Comparison of ENCODE assay signal across 27 cellular contexts in genomic region chr10:86691333-86692022, GRCh38. TPM values are rescaled to one million over a fixed set of nuclear protein-coding genes. Genes with fewer than 3 reads are reported as not detected.
"Had no signal": no experiment of that assay in that cellular context is flagged by ENCODE, and none has a peak within 500 bp of the region (broad histone marks: within the 10 kb centered on the region; RNA-seq: fewer than 3 reads in every experiment).

No MANE protein-coding gene starts in this region.

- H3K27ac Mint-ChIP-seq: activated CD8-positive, alpha-beta T cell treated with anti-CD3 and anti-CD28 coated beads, Interleukin-2, amount 10 ng/mL, durations not matched to agents 7 days and 5 days; activated naive CD4-positive, alpha-beta T cell treated with anti-CD3 and anti-CD28 coated beads, Interleukin-2, amount 50 U/mL, for 72 hours; activated T-helper 17 cell treated with anti-CD3 and anti-CD28 coated beads, Interleukin-2, amount 50 U/mL, for 72 hours; natural killer cell; stimulated activated memory B cell treated with anti-CD40 and anti-IgM and Interleukin-4, amounts not matched to agents 10 μg/mL and 1 μg/mL and 100 μg/mL, for 72 hours; type B pancreatic cell had no signal

- H3K27me3 ChIP-seq: pancreas, right lobe of liver, stomach, vagina had no signal

- H3K27ac ChIP-seq: pancreas, right lobe of liver, stomach, vagina had no signal

- H3K9me3 ChIP-seq: pancreas, right lobe of liver, stomach, vagina had no signal

- H3K36me3 Mint-ChIP-seq: activated naive CD4-positive, alpha-beta T cell treated with anti-CD3 and anti-CD28 coated beads, Interleukin-2, amount 50 U/mL, for 72 hours; natural killer cell; stimulated activated memory B cell treated with anti-CD40 and anti-IgM and Interleukin-4, amounts not matched to agents 10 μg/mL and 1 μg/mL and 100 μg/mL, for 72 hours; type B pancreatic cell had no signal

- H3K4me1 ChIP-seq: pancreas had no signal

- H3K4me2 ChIP-seq: smooth muscle cell had no signal

- H3K27me3 Mint-ChIP-seq: activated T-helper 17 cell treated with anti-CD3 and anti-CD28 coated beads, Interleukin-2, amount 50 U/mL, for 72 hours had no signal

- ATAC-seq: activated CD8-positive, alpha-beta T cell treated with anti-CD3 and anti-CD28 coated beads, Interleukin-2, amount 10 ng/mL, durations not matched to agents 7 days and 5 days; activated naive CD4-positive, alpha-beta T cell treated with anti-CD3 and anti-CD28 coated beads, Interleukin-2, amount 50 U/mL, for 72 hours; activated T-helper 17 cell treated with anti-CD3 and anti-CD28 coated beads, Interleukin-2, amount 50 U/mL, for 72 hours; natural killer cell; pancreas; right lobe of liver; stimulated activated memory B cell treated with anti-CD40 and anti-IgM and Interleukin-4, amounts not matched to agents 10 μg/mL and 1 μg/mL and 100 μg/mL, for 72 hours had no signal

- H3K9me3 Mint-ChIP-seq: activated naive CD4-positive, alpha-beta T cell treated with anti-CD3 and anti-CD28 coated beads, Interleukin-2, amount 50 U/mL, for 72 hours; activated T-helper 17 cell treated with anti-CD3 and anti-CD28 coated beads, Interleukin-2, amount 50 U/mL, for 72 hours; natural killer cell; stimulated activated memory B cell treated with anti-CD40 and anti-IgM and Interleukin-4, amounts not matched to agents 10 μg/mL and 1 μg/mL and 100 μg/mL, for 72 hours; type B pancreatic cell had no signal

- DNase-seq: activated CD4-positive, alpha-beta T cell treated with anti-CD3 and anti-CD28 coated beads, Interleukin-2, amount 50 U/mL, for 1 hour; activated CD4-positive, CD25-positive, alpha-beta regulatory T cell treated with anti-CD3 and anti-CD28 coated beads, Interleukin-2, amount 50 U/mL, for 72 hours; activated CD8-positive, alpha-beta T cell treated with anti-CD3 and anti-CD28 coated beads, Interleukin-2, amount 10 ng/mL, durations not matched to agents 7 days and 5 days; activated T-cell treated with anti-CD3 and anti-CD28 coated beads, Interleukin-2, amount 50 U/mL, for 1 hour; foreskin fibroblast; natural killer cell; right lobe of liver; stimulated activated CD4-positive, alpha-beta T cell treated with anti-CD3 and anti-CD28 coated beads, Interleukin-15, amount 100 ng/mL, for 24 hours; stomach; T-helper 9 cell had no signal

- H3K4me1 Mint-ChIP-seq: activated T-helper 17 cell treated with anti-CD3 and anti-CD28 coated beads, Interleukin-2, amount 50 U/mL, for 72 hours had no signal

- H3K36me3 ChIP-seq: pancreas, right lobe of liver, stomach, vagina had no signal

- H3K4me3 Mint-ChIP-seq: activated CD8-positive, alpha-beta T cell treated with anti-CD3 and anti-CD28 coated beads, Interleukin-2, amount 10 ng/mL, durations not matched to agents 7 days and 5 days; activated T-helper 17 cell treated with anti-CD3 and anti-CD28 coated beads, Interleukin-2, amount 50 U/mL, for 72 hours; natural killer cell; stimulated activated memory B cell treated with anti-CD40 and anti-IgM and Interleukin-4, amounts not matched to agents 10 μg/mL and 1 μg/mL and 100 μg/mL, for 72 hours; type B pancreatic cell had no signal

- H3K4me3 ChIP-seq: lung, pancreas, right lobe of liver, smooth muscle cell, stomach, vagina had no signal

RNA-seq across cellular contexts. Expression of gene LDB3, which starts 23.2 kb away (rescaled TPM):
- total RNA-seq: bronchial epithelial cell; epithelial cell of proximal tubule; pulmonary artery endothelial cell; T-helper 1 cell treated with Interleukin-12 subunit alpha and Interleukin-12 subunit beta and Interleukin-4 antibody, amounts not matched to agents 30 ng/mL and 1 ng/mL, for 36 hours had no signal

RNA-seq across cellular contexts. Expression of gene OPN4, which starts 37.1 kb away (rescaled TPM):
- total RNA-seq: activated CD8-positive, alpha-beta T cell treated with anti-CD3 and anti-CD28 coated beads, Interleukin-2, amount 10 ng/mL, durations not matched to agents 7 days and 5 days; activated naive CD4-positive, alpha-beta T cell treated with anti-CD3 and anti-CD28 coated beads, Interleukin-2, amount 50 U/mL, for 72 hours; activated T-helper 17 cell treated with anti-CD3 and anti-CD28 coated beads, Interleukin-2, amount 50 U/mL, for 72 hours; astrocyte; bronchial epithelial cell; cerebellum; epithelial cell of proximal tubule; fibroblast of lung; natural killer cell; pancreas; pulmonary artery endothelial cell; right lobe of liver; SK-MEL-5; smooth muscle cell; stomach; T-helper 1 cell treated with Interleukin-12 subunit alpha and Interleukin-12 subunit beta and Interleukin-4 antibody, amounts not matched to agents 30 ng/mL and 1 ng/mL, for 36 hours; temporal lobe; vagina had no signal
- polyA plus RNA-seq: fibroblast of lung, lung, pancreas, smooth muscle cell, stomach had no signal
